1 cellular context compared by ENCODE assay signal in the genomic region with DNA sequence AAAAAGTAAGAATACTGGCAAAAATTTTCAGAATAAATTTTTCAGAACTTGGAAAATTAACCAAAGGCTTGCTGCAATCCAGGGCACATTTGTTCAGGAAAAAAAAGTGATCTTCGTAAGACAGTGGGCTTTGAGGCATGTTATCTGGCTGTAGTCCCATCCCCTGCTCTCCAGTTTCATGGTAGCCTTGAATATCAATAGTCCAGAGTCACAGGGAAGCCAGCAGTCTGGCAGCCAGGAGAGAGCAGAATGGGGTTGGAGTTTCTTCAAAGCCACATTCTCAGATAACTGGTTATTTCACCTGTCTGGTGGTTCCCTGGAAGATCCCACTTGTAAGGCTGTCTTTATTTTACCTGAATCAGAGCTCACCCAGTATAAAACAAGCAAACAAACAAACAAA.
TF ChIP-seq lines count a peak whose summit lies in the region.

No MANE protein-coding gene starts in this region.

TF ChIP-seq in GM23338, 12 proteins besides CTCF, POLR2A, EP300 and RAD21 (continued from another document):
- no peak for TF ChIP-seq ZNF462 (CRISPR knock-in tag; IDR thresholded peaks at IDR 0.05)
- TF ChIP-seq ZNF114 (CRISPR knock-in tag; IDR thresholded peaks at IDR 0.05) = no peak
- TF ChIP-seq CREB1 (CRISPR knock-in tag; IDR thresholded peaks at IDR 0.05; ENCODE audit: low read depth) = no peak
- no peak for TF ChIP-seq EZH2 (IDR thresholded peaks at IDR 0.05; ENCODE audit: low read depth, unreplicated experiment)
- no peak for TF ChIP-seq ZNF331 (CRISPR knock-in tag; IDR thresholded peaks at IDR 0.05; ENCODE audit: low read depth)
- no peak for TF ChIP-seq NANOG (IDR thresholded peaks at IDR 0.05; ENCODE audit: borderline replicate concordance)
- TF ChIP-seq JUNB (IDR thresholded peaks at IDR 0.05; ENCODE audit: unreplicated experiment) = no peak
- no peak for TF ChIP-seq EZH2phosphoT487 (IDR thresholded peaks at IDR 0.05; ENCODE audit: unreplicated experiment)
- no peak for TF ChIP-seq POLR2AphosphoS5 (IDR thresholded peaks at IDR 0.05; ENCODE audit: low read depth)
- no peak for TF ChIP-seq STAT1 (IDR thresholded peaks at IDR 0.05; ENCODE audit: unreplicated experiment)
